29 cellular contexts compared by ENCODE assay signal in the genomic region with DNA sequence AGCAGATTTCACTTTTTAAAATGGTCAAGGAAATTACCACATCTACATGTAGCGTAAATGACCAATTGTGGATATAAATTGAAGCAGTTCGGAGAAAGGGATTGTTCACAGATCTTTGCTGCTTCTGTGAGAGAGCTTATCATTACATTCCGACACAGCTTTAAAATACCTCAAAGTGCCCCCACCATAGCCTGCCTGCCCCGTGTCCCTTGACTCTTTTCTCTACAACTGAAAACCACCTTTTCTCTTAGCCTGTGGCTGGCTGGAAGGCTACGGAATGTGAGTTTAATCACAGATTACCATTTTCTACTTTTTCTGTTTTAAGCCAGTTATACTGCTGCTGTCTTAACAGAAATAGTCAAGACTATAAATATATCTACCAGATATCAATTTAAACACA.
"Had no signal": no experiment of that assay in that cellular context is flagged by ENCODE, and none has a peak within 500 bp of the region (broad histone marks: within the 10 kb centered on the region; RNA-seq: fewer than 3 reads in every experiment).

No MANE protein-coding gene starts in this region.

- H3K36me3 Mint-ChIP-seq: naive thymus-derived CD4-positive, alpha-beta T cell; natural killer cell treated with Interleukin-12 subunit alpha and Interleukin-12 subunit beta and Interleukin-15 and Interleukin-18, amount 100 ng/mL, for 72 hours; stimulated activated memory B cell treated with anti-CD40 and anti-IgM and Interleukin-4, amounts not matched to agents 10 μg/mL and 1 μg/mL and 100 μg/mL, for 72 hours had no signal

- H3K36me3 ChIP-seq: heart right ventricle, left lung, lower lobe of right lung, neutrophil, ovary, tibial nerve, upper lobe of left lung, vagina had no signal

- H3K4me1 ChIP-seq: left lung, lower lobe of right lung, tibial nerve, upper lobe of left lung, vagina had no signal

- H3K27ac ChIP-seq: hepatocyte, left lung, lower lobe of right lung, neutrophil, ovary, skin epidermis, tibial nerve, upper lobe of left lung, vagina had no signal

- H2AFZ ChIP-seq: hepatocyte had no signal

- DNase-seq: heart right ventricle; kidney; left colon; left lung; lower lobe of right lung; mammary epithelial cell; midbrain; mucosa of descending colon; naive thymus-derived CD4-positive, alpha-beta T cell; occipital lobe; ovary; right cardiac atrium; stimulated activated CD4-positive, alpha-beta T cell treated with anti-CD3 and anti-CD28 coated beads, Interleukin-1b, Interleukin-23, amount 100 ng/mL, for 48 hours; stimulated activated CD4-positive, alpha-beta T cell treated with anti-CD3 and anti-CD28 coated beads, Interleukin-2, amount 100 ng/mL, for 48 hours; stimulated activated CD4-positive, alpha-beta T cell treated with anti-CD3 and anti-CD28 coated beads, Interleukin-4, amount 100 ng/mL, for 4 hours; stimulated activated CD8-positive, alpha-beta memory T cell treated with anti-CD3 and anti-CD28 coated beads, Interleukin-4, amount 100 ng/mL, for 48 hours; stimulated activated naive CD4-positive, alpha-beta T cell treated with Interleukin-2 at 50 U/mL for 16 hours; stimulated activated naive CD8-positive, alpha-beta T cell treated with anti-CD3 and anti-CD28 coated beads, Interleukin-15, amount 100 ng/mL, for 72 hours; substantia nigra; upper lobe of left lung had no signal

- H3K4me1 Mint-ChIP-seq: neural crest cell; stimulated activated memory B cell treated with anti-CD40 and anti-IgM and Interleukin-4, amounts not matched to agents 10 μg/mL and 1 μg/mL and 100 μg/mL, for 72 hours; stimulated activated naive CD8-positive, alpha-beta T cell treated with anti-CD3 and anti-CD28 coated beads, Interleukin-15, amount 100 ng/mL, for 72 hours had no signal

- H3K27ac Mint-ChIP-seq: naive thymus-derived CD4-positive, alpha-beta T cell; natural killer cell treated with Interleukin-12 subunit alpha and Interleukin-12 subunit beta and Interleukin-15 and Interleukin-18, amount 100 ng/mL, for 72 hours; progenitor cell of endocrine pancreas; stimulated activated memory B cell treated with anti-CD40 and anti-IgM and Interleukin-4, amounts not matched to agents 10 μg/mL and 1 μg/mL and 100 μg/mL, for 72 hours; stimulated activated naive CD8-positive, alpha-beta T cell treated with anti-CD3 and anti-CD28 coated beads, Interleukin-15, amount 100 ng/mL, for 72 hours had no signal

- H3K9me3 ChIP-seq: heart right ventricle, left lung, lower lobe of right lung, mucosa of descending colon, neutrophil, ovary, tibial nerve, upper lobe of left lung, vagina had no signal

- H3K4me3 Mint-ChIP-seq: naive thymus-derived CD4-positive, alpha-beta T cell; natural killer cell treated with Interleukin-12 subunit alpha and Interleukin-12 subunit beta and Interleukin-15 and Interleukin-18, amount 100 ng/mL, for 72 hours; neural crest cell; stimulated activated memory B cell treated with anti-CD40 and anti-IgM and Interleukin-4, amounts not matched to agents 10 μg/mL and 1 μg/mL and 100 μg/mL, for 72 hours; stimulated activated naive CD8-positive, alpha-beta T cell treated with anti-CD3 and anti-CD28 coated beads, Interleukin-15, amount 100 ng/mL, for 72 hours had no signal

- H3K4me2 ChIP-seq: hepatocyte had no signal

- H3K9me3 Mint-ChIP-seq: naive thymus-derived CD4-positive, alpha-beta T cell; natural killer cell treated with Interleukin-12 subunit alpha and Interleukin-12 subunit beta and Interleukin-15 and Interleukin-18, amount 100 ng/mL, for 72 hours; stimulated activated memory B cell treated with anti-CD40 and anti-IgM and Interleukin-4, amounts not matched to agents 10 μg/mL and 1 μg/mL and 100 μg/mL, for 72 hours; stimulated activated naive CD8-positive, alpha-beta T cell treated with anti-CD3 and anti-CD28 coated beads, Interleukin-15, amount 100 ng/mL, for 72 hours had no signal

- H3K4me3 ChIP-seq: heart right ventricle, hepatocyte, left lung, lower lobe of right lung, mucosa of descending colon, ovary, skin epidermis, tibial nerve, upper lobe of left lung, vagina had no signal

- H3K27me3 ChIP-seq: hepatocyte, left lung, ovary, tibial nerve, upper lobe of left lung, vagina had no signal

- H3K79me2 ChIP-seq: hepatocyte had no signal
